ENCODE assay signal across 2 cellular contexts in the genomic region with DNA sequence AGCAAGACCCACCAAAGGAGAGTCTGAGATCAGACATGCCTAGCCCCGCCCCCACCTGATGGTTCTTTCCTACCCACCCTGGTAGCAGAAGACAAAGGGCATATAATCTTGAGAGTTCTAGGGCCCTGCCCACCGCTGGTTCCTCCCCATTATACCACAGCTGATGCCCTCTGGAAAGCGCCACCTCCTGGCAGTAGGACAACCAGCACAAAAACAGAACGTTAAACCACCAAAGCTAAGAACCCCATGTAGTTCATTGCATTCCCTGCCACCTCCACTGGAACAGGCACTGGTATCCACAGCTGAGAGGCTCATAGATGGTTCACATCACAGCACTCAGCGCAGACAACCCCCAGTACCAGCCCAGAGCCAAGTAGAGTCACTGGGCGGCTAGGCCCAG.
TF ChIP-seq lines count a peak whose summit lies in the region.

No MANE protein-coding gene starts in this region.

TF ChIP-seq in SK-N-SH, 30 proteins besides CTCF, POLR2A, EP300 and RAD21:
- TF ChIP-seq NRF1 (IDR thresholded peaks at IDR 0.05; ENCODE audit: low read depth, low read length), result no peak
- no peak for TF ChIP-seq EZH2phosphoT487 (IDR thresholded peaks at IDR 0.05; ENCODE audit: borderline replicate concordance, low read depth)
- TF ChIP-seq FOSL2 (IDR thresholded peaks at IDR 0.05; ENCODE audit: borderline replicate concordance, low read depth), result no peak
- TF ChIP-seq, protein P1, sequence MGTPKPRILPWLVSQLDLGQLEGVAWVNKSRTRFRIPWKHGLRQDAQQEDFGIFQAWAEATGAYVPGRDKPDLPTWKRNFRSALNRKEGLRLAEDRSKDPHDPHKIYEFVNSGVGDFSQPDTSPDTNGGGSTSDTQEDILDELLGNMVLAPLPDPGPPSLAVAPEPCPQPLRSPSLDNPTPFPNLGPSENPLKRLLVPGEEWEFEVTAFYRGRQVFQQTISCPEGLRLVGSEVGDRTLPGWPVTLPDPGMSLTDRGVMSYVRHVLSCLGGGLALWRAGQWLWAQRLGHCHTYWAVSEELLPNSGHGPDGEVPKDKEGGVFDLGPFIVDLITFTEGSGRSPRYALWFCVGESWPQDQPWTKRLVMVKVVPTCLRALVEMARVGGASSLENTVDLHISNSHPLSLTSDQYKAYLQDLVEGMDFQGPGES (IDR thresholded peaks at IDR 0.05; ENCODE audit: low read depth, low read length), result no peak
- no peak for TF ChIP-seq POLR2AphosphoS5 (IDR thresholded peaks at IDR 0.05; ENCODE audit: low read depth, low read length)
- no peak for TF ChIP-seq FOXJ3 (CRISPR knock-in tag; IDR thresholded peaks at IDR 0.05)
- no peak for TF ChIP-seq RCOR1 (IDR thresholded peaks at IDR 0.05; ENCODE audit: low read length)

TF ChIP-seq in SK-N-SH treated with all-trans-retinoic acid at 6 μM for 48 hours, 23 proteins besides CTCF, POLR2A, EP300 and RAD21:
- TF ChIP-seq, protein P2, sequence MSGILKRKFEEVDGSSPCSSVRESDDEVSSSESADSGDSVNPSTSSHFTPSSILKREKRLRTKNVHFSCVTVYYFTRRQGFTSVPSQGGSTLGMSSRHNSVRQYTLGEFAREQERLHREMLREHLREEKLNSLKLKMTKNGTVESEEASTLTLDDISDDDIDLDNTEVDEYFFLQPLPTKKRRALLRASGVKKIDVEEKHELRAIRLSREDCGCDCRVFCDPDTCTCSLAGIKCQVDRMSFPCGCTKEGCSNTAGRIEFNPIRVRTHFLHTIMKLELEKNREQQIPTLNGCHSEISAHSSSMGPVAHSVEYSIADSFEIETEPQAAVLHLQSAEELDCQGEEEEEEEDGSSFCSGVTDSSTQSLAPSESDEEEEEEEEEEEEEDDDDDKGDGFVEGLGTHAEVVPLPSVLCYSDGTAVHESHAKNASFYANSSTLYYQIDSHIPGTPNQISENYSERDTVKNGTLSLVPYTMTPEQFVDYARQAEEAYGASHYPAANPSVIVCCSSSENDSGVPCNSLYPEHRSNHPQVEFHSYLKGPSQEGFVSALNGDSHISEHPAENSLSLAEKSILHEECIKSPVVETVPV (CRISPR knock-in tag; IDR thresholded peaks at IDR 0.05), result no peak
- TF ChIP-seq ZFP3 (CRISPR knock-in tag; IDR thresholded peaks at IDR 0.05), result no peak
- no peak for TF ChIP-seq ZNF8 (CRISPR knock-in tag; IDR thresholded peaks at IDR 0.05)
- TF ChIP-seq GLIS3 (CRISPR knock-in tag; IDR thresholded peaks at IDR 0.05), result no peak
